In genomic region chr6:29826271-29826670, GRCh38 we compare ENCODE assay signal across 26 cellular contexts. TPM values are rescaled to one million over a fixed set of nuclear protein-coding genes. Genes with fewer than 3 reads are reported as not detected.
DNase-seq lines count a peak whose midpoint lies in the region; ATAC-seq and TF ChIP-seq lines count a peak whose summit lies in the region.
"Had no signal": no experiment of that assay in that cellular context is flagged by ENCODE, and none has a peak within 500 bp of the region (broad histone marks: within the 10 kb centered on the region; RNA-seq: fewer than 3 reads in every experiment).

No MANE protein-coding gene starts in this region.

- CTCF ChIA-PET in activated CD8-positive, alpha-beta T cell treated with anti-CD3 and anti-CD28 coated beads for 36 hours (lab: Charles Lee), result interaction anchor here (4.1 kb wide), 1 partner anchor 173 kb away, joined by 16 read pairs; no protein-coding TSS in a partner anchor
- CTCF ChIA-PET in activated CD8-positive, alpha-beta T cell treated with anti-CD3 and anti-CD28 coated beads, Interleukin-2, amount 10 ng/mL, durations not matched to agents 7 days and 5 days (lab: Charles Lee), result no interaction called here

- ATAC-seq in activated CD8-positive, alpha-beta T cell treated with anti-CD3 and anti-CD28 coated beads for 36 hours, result peak; percentile 60
- ATAC-seq in activated CD8-positive, alpha-beta T cell treated with anti-CD3 and anti-CD28 coated beads, Interleukin-2, amount 10 ng/mL, durations not matched to agents 7 days and 5 days, result no peak
- ATAC-seq in stimulated activated naive CD8-positive, alpha-beta T cell treated with anti-CD3 and anti-CD28 coated beads, Interleukin-15, Interleukin-2, amounts not matched to agents 100 U/mL and 50 U/mL, for 24 hours, result peak; percentile 89
- ATAC-seq in GM21447 (IDR thresholded peaks at IDR 0.05; ENCODE audit: unreplicated experiment) (no peak), right cardiac atrium (no peak)
- ATAC-seq: GM12878 had no signal

- H3K36me3 Mint-ChIP-seq in activated CD8-positive, alpha-beta T cell treated with anti-CD3 and anti-CD28 coated beads for 36 hours (ENCODE audit: low read depth), result no peaks in the 10 kb centered on the region
- H3K36me3 Mint-ChIP-seq in activated CD8-positive, alpha-beta T cell treated with anti-CD3 and anti-CD28 coated beads, Interleukin-2, amount 10 ng/mL, durations not matched to agents 7 days and 5 days (ENCODE audit: low read depth), result no peaks in the 10 kb centered on the region

- H3K4me3 Mint-ChIP-seq in activated CD8-positive, alpha-beta T cell treated with anti-CD3 and anti-CD28 coated beads for 36 hours, result no peak overlapping the region
- no peak overlapping the region for H3K4me3 Mint-ChIP-seq in activated CD8-positive, alpha-beta T cell treated with anti-CD3 and anti-CD28 coated beads, Interleukin-2, amount 10 ng/mL, durations not matched to agents 7 days and 5 days

- H3K9me3 Mint-ChIP-seq in activated CD8-positive, alpha-beta T cell treated with anti-CD3 and anti-CD28 coated beads for 36 hours, result no peaks in the 10 kb centered on the region
- H3K9me3 Mint-ChIP-seq in activated CD8-positive, alpha-beta T cell treated with anti-CD3 and anti-CD28 coated beads, Interleukin-2, amount 10 ng/mL, durations not matched to agents 7 days and 5 days (ENCODE audit: insufficient read depth), result no peaks in the 10 kb centered on the region

- H3K27ac Mint-ChIP-seq in activated CD8-positive, alpha-beta T cell treated with anti-CD3 and anti-CD28 coated beads for 36 hours, result no peak overlapping the region
- H3K27ac Mint-ChIP-seq in activated CD8-positive, alpha-beta T cell treated with anti-CD3 and anti-CD28 coated beads, Interleukin-2, amount 10 ng/mL, durations not matched to agents 7 days and 5 days, result no peak overlapping the region
- H3K27ac Mint-ChIP-seq: B cell; CD8-positive, alpha-beta memory T cell had no signal

- WGBS in right cardiac atrium, result 65% methylated on average over 1 of the region's 1 CpG

- no peaks in the 10 kb centered on the region for H3K4me1 ChIP-seq in right cardiac atrium (ENCODE audit: control insufficient read depth, insufficient read depth, low read length)
- H3K4me1 ChIP-seq: A549, breast epithelium had no signal

- peak overlapping the region; percentile 34 for H3K27ac ChIP-seq in epithelial cell of prostate
- H3K27ac ChIP-seq in right cardiac atrium (ENCODE audit: low read length), result no peak overlapping the region
- H3K27ac ChIP-seq: A549, breast epithelium, colonic mucosa, esophagus squamous epithelium, KMS-11, PC-9, sigmoid colon, upper lobe of left lung had no signal

- no peak overlapping the region for H3K4me3 ChIP-seq in right cardiac atrium (ENCODE audit: low read length)
- H3K4me3 ChIP-seq: A549, breast epithelium, colonic mucosa, esophagus squamous epithelium, GM12878, lung, PC-9, sigmoid colon, upper lobe of left lung had no signal

- POLR2A ChIA-PET in activated CD8-positive, alpha-beta T cell treated with anti-CD3 and anti-CD28 coated beads for 36 hours (lab: Charles Lee), result no interaction called here
- POLR2A ChIA-PET in activated CD8-positive, alpha-beta T cell treated with anti-CD3 and anti-CD28 coated beads, Interleukin-2, amount 10 ng/mL, durations not matched to agents 7 days and 5 days (lab: Charles Lee), result no interaction called here

- no peak for DNase-seq in activated CD8-positive, alpha-beta T cell treated with anti-CD3 and anti-CD28 coated beads for 36 hours
- no peak for DNase-seq in activated CD8-positive, alpha-beta T cell treated with anti-CD3 and anti-CD28 coated beads, Interleukin-2, amount 10 ng/mL, durations not matched to agents 7 days and 5 days
- DNase-seq in M059J (ENCODE audit: low read depth) (peak; percentile 51), epithelial cell of prostate (ENCODE audit: low read depth, low spot score) (no peak), DMS153 (lab: John Stamatoyannopoulos, UW) (no peak), right cardiac atrium (no peak)
- no peak for DNase-seq in stimulated activated naive CD8-positive, alpha-beta T cell treated with anti-CD3 and anti-CD28 coated beads, Interleukin-15, Interleukin-2, amounts not matched to agents 100 U/mL and 50 U/mL, for 24 hours
- DNase-seq: amygdala; CD8-positive, alpha-beta memory T cell; colonic mucosa; effector memory CD4-positive, alpha-beta T cell; esophagus squamous epithelium; GOT3; NCI-H510A; PC-9; sigmoid colon; stimulated activated CD4-positive, alpha-beta T cell treated with anti-CD3 and anti-CD28 coated beads, Interleukin-15, amount 100 ng/mL, for 24 hours; T-helper 2 cell; upper lobe of left lung had no signal

- H3K9me3 ChIP-seq in right cardiac atrium (ENCODE audit: control insufficient read depth, low read length), result no peaks in the 10 kb centered on the region
- H3K9me3 ChIP-seq: A549, breast epithelium, colonic mucosa, esophagus squamous epithelium, sigmoid colon, upper lobe of left lung had no signal

- H3K27me3 Mint-ChIP-seq in activated CD8-positive, alpha-beta T cell treated with anti-CD3 and anti-CD28 coated beads for 36 hours, result peaks cover 49% of the 10 kb centered on the region
- H3K27me3 Mint-ChIP-seq in activated CD8-positive, alpha-beta T cell treated with anti-CD3 and anti-CD28 coated beads, Interleukin-2, amount 10 ng/mL, durations not matched to agents 7 days and 5 days (ENCODE audit: low read depth), result peaks cover 78% of the 10 kb centered on the region

- peaks cover 2% of the 10 kb centered on the region for H3K4me1 Mint-ChIP-seq in activated CD8-positive, alpha-beta T cell treated with anti-CD3 and anti-CD28 coated beads for 36 hours (ENCODE audit: low read depth)
- no peaks in the 10 kb centered on the region for H3K4me1 Mint-ChIP-seq in activated CD8-positive, alpha-beta T cell treated with anti-CD3 and anti-CD28 coated beads, Interleukin-2, amount 10 ng/mL, durations not matched to agents 7 days and 5 days (ENCODE audit: low read depth)

- TF ChIP-seq CTCF in activated CD8-positive, alpha-beta T cell treated with anti-CD3 and anti-CD28 coated beads for 36 hours (IDR thresholded peaks at IDR 0.05), result no peak

- no peaks in the 10 kb centered on the region for H3K27me3 ChIP-seq in right cardiac atrium (ENCODE audit: control insufficient read depth, insufficient read depth)
- H3K27me3 ChIP-seq: colonic mucosa had no signal

- intact Hi-C loops in activated CD8-positive, alpha-beta T cell treated with anti-CD3 and anti-CD28 coated beads for 36 hours (cut with micrococcal nuclease), result no loop called here
- intact Hi-C loops in right cardiac atrium (cut with DNase I), result no loop called here

RNA-seq across cellular contexts. Expression of gene HLA-G, which starts 1.4 kb away (rescaled TPM):
- 1 to 10 TPM; 3.0 to 3.8 TPM for total RNA-seq in activated CD8-positive, alpha-beta T cell treated with anti-CD3 and anti-CD28 coated beads for 36 hours
- total RNA-seq in activated CD8-positive, alpha-beta T cell treated with anti-CD3 and anti-CD28 coated beads, Interleukin-2, amount 10 ng/mL, durations not matched to agents 7 days and 5 days, result 1 to 10 TPM; 2.9 to 4.6 TPM
- not detected in 2 replicates for total RNA-seq in M059J (2014; rRNA removed; shearing (Covaris generic))
- 1 to 10 TPM in 1 of 4 donors, under 1 TPM in 1, not detected in 2; 0.18 to 1.2 TPM for total RNA-seq in right cardiac atrium
- polyA plus RNA-seq in right cardiac atrium, result not detected
- total RNA-seq: breast epithelium, sigmoid colon had no signal

Comparison
In these comparisons a context has a peak if more than half of its experiments do, and no peak if none do; other contexts are left out.
1. ATAC-seq: peak in activated CD8-positive, alpha-beta T cell treated with anti-CD3 and anti-CD28 coated beads for 36 hours (single experiment) and stimulated activated naive CD8-positive, alpha-beta T cell treated with anti-CD3 and anti-CD28 coated beads, Interleukin-15, Interleukin-2, amounts not matched to agents 100 U/mL and 50 U/mL, for 24 hours (single experiment); none in activated CD8-positive, alpha-beta T cell treated with anti-CD3 and anti-CD28 coated beads, Interleukin-2, amount 10 ng/mL, durations not matched to agents 7 days and 5 days (single experiment), GM21447 (single experiment) and right cardiac atrium (0 of 2).